16 cellular contexts compared by ENCODE assay signal in genomic region chr1:184823080-184823479, GRCh38.
DNase-seq lines count a peak whose midpoint lies in the region; ATAC-seq, FAIRE-seq and TF ChIP-seq lines count a peak whose summit lies in the region.
"Had no signal": no experiment of that assay in that cellular context is flagged by ENCODE, and none has a peak within 500 bp of the region (broad histone marks: within the 10 kb centered on the region; RNA-seq: fewer than 3 reads in every experiment).

No MANE protein-coding gene starts in this region.

- no peaks in the 10 kb centered on the region for H4K20me1 ChIP-seq in K562 (replicated peaks; ENCODE audit: control insufficient read depth, insufficient read depth, low read length)

- H3K9ac ChIP-seq in K562 (ENCODE audit: insufficient read depth in 1 of 2, low read depth in 2 of 2, low read length in 2 of 2), result no peak overlapping the region
- no peak overlapping the region for H3K9ac ChIP-seq in neuronal stem cell (ENCODE audit: low read depth, low read length, poor library complexity)
- H3K9ac ChIP-seq: parathyroid adenoma had no signal

- CTCF ChIA-PET in K562 (lab: Yijun Ruan, JAX; ENCODE audit: low intra/inter-chr PET ratio), result no interaction called here

- no peak overlapping the region for H2BK12ac ChIP-seq in neuronal stem cell (ENCODE audit: low read length)

- H4K8ac ChIP-seq in neuronal stem cell (ENCODE audit: low read depth, low read length), result no peak overlapping the region

- no peak for TF ChIP-seq POLR2A in heart left ventricle (IDR thresholded peaks at IDR 0.05)
- no peak for TF ChIP-seq POLR2A in K562 (conservative IDR thresholded peaks at IDR 0.05)

- no peak overlapping the region for H3K23ac ChIP-seq in neuronal stem cell (ENCODE audit: low read depth, low read length, poor library complexity)

- H3K4ac ChIP-seq in neuronal stem cell (ENCODE audit: low read length), result no peak overlapping the region

- H3K27ac ChIP-seq in left ventricle myocardium inferior (replicated peaks) (peak overlapping the region; percentile 50), heart left ventricle (peak overlapping the region in 4 of 12 donors; percentile 13 to 86 (median 46)), K562 (ENCODE audit: extremely low read depth, low read depth, low read length) (no peak overlapping the region), neuronal stem cell (replicated peaks; ENCODE audit: low read length) (no peak overlapping the region)
- H3K27ac ChIP-seq: parathyroid adenoma had no signal

- no peaks in the 10 kb centered on the region for H3K79me1 ChIP-seq in neuronal stem cell (ENCODE audit: low read depth, low read length)

- no peaks in the 10 kb centered on the region for H3K9me3 ChIP-seq in left ventricle myocardium inferior (replicated peaks)
- H3K9me3 ChIP-seq in heart left ventricle, result no peaks in the 10 kb centered on the region
- H3K9me3 ChIP-seq in K562 (replicated peaks; ENCODE audit: control insufficient read depth, insufficient read depth, low read depth, low read length), result no peaks in the 10 kb centered on the region
- no peaks in the 10 kb centered on the region for H3K9me3 ChIP-seq in neuronal stem cell (replicated peaks in 1 of 2; ENCODE audit: control insufficient read depth in 2 of 2, insufficient read depth in 1 of 2, low read depth in 1 of 2, low read length in 2 of 2)

- no peak for FAIRE-seq in K562 (lab: Jason Lieb, UNC)
- FAIRE-seq: G401.6, GM12891, urothelium cell line had no signal

- H3K36me3 ChIP-seq in left ventricle myocardium inferior, result peaks cover 54% of the 10 kb centered on the region
- peaks cover 0 to 63% (median 53%) of the 10 kb centered on the region in 9 donors for H3K36me3 ChIP-seq in heart left ventricle
- peaks cover 32% of the 10 kb centered on the region; the same call in 2 of the 3 replicates for H3K36me3 ChIP-seq in K562 (ENCODE audit: control insufficient read depth, insufficient read depth, low read length)
- no peaks in the 10 kb centered on the region for H3K36me3 ChIP-seq in neuronal stem cell (replicated peaks in 1 of 2; ENCODE audit: control insufficient read depth in 2 of 2, insufficient read depth in 2 of 2, low read length in 2 of 2)

- TF ChIP-seq CTCF in left ventricle myocardium inferior (IDR thresholded peaks at IDR 0.05; ENCODE audit: borderline replicate concordance), result no peak
- TF ChIP-seq CTCF in heart left ventricle (IDR thresholded peaks at IDR 0.05), result no peak
- TF ChIP-seq CTCF in K562 (IDR thresholded peaks at IDR 0.05 in 2 of 3, conservative IDR thresholded peaks at IDR 0.05 in 1 of 3; ENCODE audit: insufficient read depth in 2 of 3, low read depth in 1 of 3, low read length in 3 of 3), result no peak

- peaks cover 79% of the 10 kb centered on the region for H3K4me1 ChIP-seq in left ventricle myocardium inferior
- peaks cover 11 to 76% (median 56%) of the 10 kb centered on the region in 12 donors for H3K4me1 ChIP-seq in heart left ventricle
- H3K4me1 ChIP-seq in K562 (replicated peaks in 1 of 2; ENCODE audit: control insufficient read depth in 2 of 2, insufficient read depth in 2 of 2, low read length in 2 of 2), result no peaks in the 10 kb centered on the region
- H3K4me1 ChIP-seq in neuronal stem cell (ENCODE audit: control insufficient read depth in 2 of 2, insufficient read depth in 1 of 2, low read depth in 1 of 2, low read length in 2 of 2), result peaks cover 0 to 9% of the 10 kb centered on the region in 2 donors
- H3K4me1 ChIP-seq: parathyroid adenoma had no signal

- ATAC-seq in heart left ventricle (no peak), K562 (no peak)
- ATAC-seq: stimulated activated naive CD8-positive, alpha-beta T cell treated with anti-CD3 and anti-CD28 coated beads, Interleukin-15, Interleukin-2, amounts not matched to agents 100 U/mL and 50 U/mL, for 24 hours had no signal

- H2AFZ ChIP-seq in K562 (ENCODE audit: low read depth, low read length), result no peak overlapping the region
- H2AFZ ChIP-seq in neuronal stem cell (ENCODE audit: low read length), result no peak overlapping the region
- H2AFZ ChIP-seq: parathyroid adenoma had no signal

- H3K27me3 ChIP-seq in left ventricle myocardium inferior (ENCODE audit: low read depth) (no peaks in the 10 kb centered on the region), heart left ventricle (no peaks in the 10 kb centered on the region), K562 (ENCODE audit: control insufficient read depth in 2 of 2, insufficient read depth in 2 of 2, low read length in 2 of 2) (no peaks in the 10 kb centered on the region), neuronal stem cell (ENCODE audit: control insufficient read depth in 3 of 3, insufficient read depth in 3 of 3, low read depth in 1 of 3, low read length in 3 of 3) (no peaks in the 10 kb centered on the region)

- no peak overlapping the region for H2BK15ac ChIP-seq in neuronal stem cell (ENCODE audit: low read length)

- H3K14ac ChIP-seq in neuronal stem cell (ENCODE audit: low read length), result no peak overlapping the region

- H3K4me3 ChIP-seq in left ventricle myocardium inferior (no peak overlapping the region), heart left ventricle (no peak overlapping the region), K562 (no peak overlapping the region), neuronal stem cell (ENCODE audit: low read length in 2 of 2) (no peak overlapping the region)

- H2BK120ac ChIP-seq in neuronal stem cell (ENCODE audit: low read depth, low read length), result no peak overlapping the region

- H3K4me2 ChIP-seq in K562 (ENCODE audit: insufficient read depth, low read length), result no peak overlapping the region
- H3K4me2 ChIP-seq in neuronal stem cell (ENCODE audit: insufficient read depth, low read length, poor library complexity, severe bottlenecking), result no peak overlapping the region

- no peak overlapping the region for H4K91ac ChIP-seq in neuronal stem cell (ENCODE audit: low read depth, low read length, poor library complexity)

- TF ChIP-seq RAD21 in K562 (CRISPR knock-in tag; conservative IDR thresholded peaks at IDR 0.05 in 1 of 2, IDR thresholded peaks at IDR 0.05 in 1 of 2), result no peak

- H3K9me1 ChIP-seq in K562 (ENCODE audit: control insufficient read depth, insufficient read depth, low read length), result no peaks in the 10 kb centered on the region

- no peak for TF ChIP-seq EP300 in K562 (IDR thresholded peaks at IDR 0.05; ENCODE audit: low read length)

- 68 to 82% (median 69%) methylated on average over 4 of the region's 4 CpGs for WGBS in heart left ventricle, 4 donors
- WGBS in K562 (ENCODE audit: insufficient coverage, low coverage, missing lambda C conversion rate), result 57% methylated on average over 4 of the region's 4 CpGs
- no CpG with 5 or more reads among the region's 4 CpGs for WGBS in neuronal stem cell (ENCODE audit: extremely low coverage in 2 of 2, insufficient read length in 2 of 2, insufficient replicate concordance in 1 of 2), 2 donors

- no peak for DNase-seq in left ventricle myocardium inferior
- DNase-seq in heart left ventricle, result no peak
- no peak for DNase-seq in K562 (ENCODE audit: extremely low read depth in 1 of 4, low spot score in 3 of 4)
- DNase-seq in neuronal stem cell (ENCODE audit: low spot score), result peak; percentile 56
- no peak for DNase-seq in AG08395 (ENCODE audit: low spot score)
- DNase-seq in GF-D8 (lab: John Stamatoyannopoulos, UW), result no peak
- DNase-seq in NCI-H1092 treated with DMSO at 0.1 percent for 48 hours (lab: John Stamatoyannopoulos, UW), result no peak
- DNase-seq in activated CD4-positive, alpha-beta T cell treated with anti-CD3 and anti-CD28 coated beads, Interleukin-2, amount 50 U/mL, for 48 hours, result no peak
- DNase-seq: activated naive CD4-positive, alpha-beta T cell treated with anti-CD3 and anti-CD28 coated beads, Interleukin-2, amount 10 ng/mL, durations not matched to agents 7 days and 5 days; hypothalamus; KBM-7; stimulated activated naive CD8-positive, alpha-beta T cell treated with anti-CD3 and anti-CD28 coated beads, Interleukin-15, Interleukin-2, amounts not matched to agents 100 U/mL and 50 U/mL, for 24 hours had no signal

- in situ Hi-C loops in K562 (cut with MboI), result no loop called here

- H3K79me2 ChIP-seq in K562 (ENCODE audit: control insufficient read depth, insufficient read depth, low read length), result no peaks in the 10 kb centered on the region
- H3K79me2 ChIP-seq: parathyroid adenoma had no signal

- no peak overlapping the region for H3K18ac ChIP-seq in neuronal stem cell (ENCODE audit: low read length)

- intact Hi-C loops in left ventricle myocardium inferior (cut with micrococcal nuclease) (no loop called here), heart left ventricle (cut with DNase I) (loop anchor here in 1 of 10 donors (10.0 kb wide), 1 partner anchor 52 kb away; no protein-coding TSS in a partner anchor), K562 (cut with micrococcal nuclease) (no loop called here)

- no peak overlapping the region for H2AK5ac ChIP-seq in neuronal stem cell (ENCODE audit: low read depth, low read length)

- BruUV-seq in K562 (replicated peaks; lab: Mats Ljungman, UMichigan), result no TSS peak

- POLR2A ChIA-PET in K562 (lab: Yijun Ruan, JAX), result interaction anchor here (0.6 to 2.2 kb wide), 3 partner anchors 8 to 1597 kb away, joined by 3 to 7 read pairs (median 3); no protein-coding TSS in a partner anchor

- H2BK5ac ChIP-seq in neuronal stem cell (ENCODE audit: low read length), result no peak overlapping the region

TF ChIP-seq in K562, 482 proteins besides CTCF, POLR2A, EP300 and RAD21:
- TF ChIP-seq MEIS2 (IDR thresholded peaks at IDR 0.05; ENCODE audit: partially characterized antibody) (peak; percentile 19), HDAC1 (IDR thresholded peaks at IDR 0.05) (no peak)
- TF ChIP-seq, protein P1, sequence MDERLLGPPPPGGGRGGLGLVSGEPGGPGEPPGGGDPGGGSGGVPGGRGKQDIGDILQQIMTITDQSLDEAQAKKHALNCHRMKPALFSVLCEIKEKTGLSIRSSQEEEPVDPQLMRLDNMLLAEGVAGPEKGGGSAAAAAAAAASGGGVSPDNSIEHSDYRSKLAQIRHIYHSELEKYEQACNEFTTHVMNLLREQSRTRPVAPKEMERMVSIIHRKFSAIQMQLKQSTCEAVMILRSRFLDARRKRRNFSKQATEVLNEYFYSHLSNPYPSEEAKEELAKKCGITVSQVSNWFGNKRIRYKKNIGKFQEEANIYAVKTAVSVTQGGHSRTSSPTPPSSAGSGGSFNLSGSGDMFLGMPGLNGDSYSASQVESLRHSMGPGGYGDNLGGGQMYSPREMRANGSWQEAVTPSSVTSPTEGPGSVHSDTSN (CRISPR knock-in tag; IDR thresholded peaks at IDR 0.05; ENCODE audit: low read depth), result no peak
- TF ChIP-seq, protein P1 (tag; conservative IDR thresholded peaks at IDR 0.05; ENCODE audit: low read depth), result 0 out of 2 replicates have a peak, but pooled peaks have one; percentile 39
